10 cellular contexts compared by ENCODE assay signal in genomic region chr19:3335431-3336350, GRCh38. TPM values are rescaled to one million over a fixed set of nuclear protein-coding genes. Genes with fewer than 3 reads are reported as not detected.
A peak's percentile ranks its signal among the peaks of the same experiment; 100 is the strongest.
DNase-seq lines count a peak whose midpoint lies in the region; ATAC-seq, FAIRE-seq and TF ChIP-seq lines count a peak whose summit lies in the region.
"Had no signal": no experiment of that assay in that cellular context is flagged by ENCODE, and none has a peak within 500 bp of the region (broad histone marks: within the 10 kb centered on the region; RNA-seq: fewer than 3 reads in every experiment).

No MANE protein-coding gene starts in this region.

- no peaks in the 10 kb centered on the region for H4K20me1 ChIP-seq in smooth muscle cell (ENCODE audit: low read depth)

- H3K9me3 Mint-ChIP-seq in T-helper 2 cell treated with Interferon-gamma antibody and Interleukin-4, amounts not matched to agents 5 μg/mL and 100 μg/mL, for 36 hours = no peaks in the 10 kb centered on the region

- no peak overlapping the region for H3K27ac ChIP-seq in smooth muscle cell (ENCODE audit: low read depth)
- no peak overlapping the region for H3K27ac ChIP-seq in effector memory CD4-positive, alpha-beta T cell (ENCODE audit: insufficient read depth, low read length, poor library complexity, severe bottlenecking)

- H3K27me3 ChIP-seq in bronchial epithelial cell (ENCODE audit: control insufficient read depth, insufficient read depth, low read length) (no peaks in the 10 kb centered on the region), smooth muscle cell (ENCODE audit: low read depth) (peaks cover 12% of the 10 kb centered on the region)
- no peaks in the 10 kb centered on the region for H3K27me3 ChIP-seq in effector memory CD4-positive, alpha-beta T cell (replicated peaks; ENCODE audit: control insufficient read depth, insufficient read depth, low read length, poor library complexity, severe bottlenecking)

- no peaks in the 10 kb centered on the region for H3K27me3 Mint-ChIP-seq in T-helper 2 cell treated with Interferon-gamma antibody and Interleukin-4, amounts not matched to agents 5 μg/mL and 100 μg/mL, for 36 hours (ENCODE audit: low read depth)

- H3K36me3 Mint-ChIP-seq in T-helper 2 cell treated with Interferon-gamma antibody and Interleukin-4, amounts not matched to agents 5 μg/mL and 100 μg/mL, for 36 hours (ENCODE audit: low read depth) = no peaks in the 10 kb centered on the region
- H3K36me3 Mint-ChIP-seq: memory B cell had no signal

- H3K4me3 ChIP-seq in bronchial epithelial cell (ENCODE audit: low read depth, low read length) = no peak overlapping the region
- H3K4me3 ChIP-seq in smooth muscle cell = no peak overlapping the region
- H3K4me3 ChIP-seq in effector memory CD4-positive, alpha-beta T cell (ENCODE audit: insufficient read depth, low read depth, low read length, poor library complexity, severe bottlenecking) = no peak overlapping the region

- peak; percentile 47 for FAIRE-seq in bronchial epithelial cell (lab: Jason Lieb, UNC)

- no peaks in the 10 kb centered on the region for H3K79me2 ChIP-seq in smooth muscle cell (ENCODE audit: low read depth)

- DNase-seq in EL (peak; percentile 50), bronchial epithelial cell (ENCODE audit: low read depth) (no peak), left lobe of liver (ENCODE audit: low spot score) (peak; percentile 84), smooth muscle cell (lab: John Stamatoyannopoulos, UW; ENCODE audit: unreplicated experiment) (no peak), NCI-H510A (lab: John Stamatoyannopoulos, UW) (no peak)
- DNase-seq in T-helper 2 cell treated with Interferon-gamma antibody and Interleukin-4, amounts not matched to agents 5 μg/mL and 100 μg/mL, for 36 hours (ENCODE audit: low spot score) = no peak
- DNase-seq in stimulated activated naive CD8-positive, alpha-beta T cell treated with anti-CD3 and anti-CD28 coated beads, Interleukin-15, Interleukin-2, amounts not matched to agents 100 U/mL and 50 U/mL, for 24 hours = no peak
- no peak for DNase-seq in effector memory CD4-positive, alpha-beta T cell
- DNase-seq: NCI-H226 had no signal

- H3K36me3 ChIP-seq in bronchial epithelial cell (ENCODE audit: control insufficient read depth, insufficient read depth, low read length) (no peaks in the 10 kb centered on the region), smooth muscle cell (ENCODE audit: low read depth) (no peaks in the 10 kb centered on the region)
- H3K36me3 ChIP-seq in effector memory CD4-positive, alpha-beta T cell (ENCODE audit: control insufficient read depth, insufficient read depth, low read length) = no peaks in the 10 kb centered on the region

- H3K4me2 ChIP-seq in smooth muscle cell = peak overlapping the region; percentile 13

- no peaks in the 10 kb centered on the region for H3K4me1 ChIP-seq in smooth muscle cell (ENCODE audit: low read depth)
- peaks cover 6% of the 10 kb centered on the region for H3K4me1 ChIP-seq in effector memory CD4-positive, alpha-beta T cell (ENCODE audit: control insufficient read depth, insufficient read depth, low read length, poor library complexity, severe bottlenecking)

- H3K4me3 Mint-ChIP-seq in T-helper 2 cell treated with Interferon-gamma antibody and Interleukin-4, amounts not matched to agents 5 μg/mL and 100 μg/mL, for 36 hours = no peak overlapping the region
- H3K4me3 Mint-ChIP-seq: memory B cell had no signal

- H3K9ac ChIP-seq in smooth muscle cell (ENCODE audit: low read depth) = no peak overlapping the region

- H3K9me3 ChIP-seq in smooth muscle cell (replicated peaks; ENCODE audit: low read depth) = no peaks in the 10 kb centered on the region
- H3K9me3 ChIP-seq in effector memory CD4-positive, alpha-beta T cell (ENCODE audit: control insufficient read depth, low read length) = no peaks in the 10 kb centered on the region

- TF ChIP-seq CTCF in bronchial epithelial cell (IDR thresholded peaks at IDR 0.05; ENCODE audit: insufficient read depth, low read length, severe bottlenecking) (no peak), smooth muscle cell (IDR thresholded peaks at IDR 0.05; ENCODE audit: borderline replicate concordance, insufficient read depth, poor library complexity, severe bottlenecking) (no peak)

- H3K4me1 Mint-ChIP-seq in T-helper 2 cell treated with Interferon-gamma antibody and Interleukin-4, amounts not matched to agents 5 μg/mL and 100 μg/mL, for 36 hours (ENCODE audit: low read depth) = peaks cover 5% of the 10 kb centered on the region

- ATAC-seq in left lobe of liver = peak; percentile 59
- ATAC-seq in stimulated activated naive CD8-positive, alpha-beta T cell treated with anti-CD3 and anti-CD28 coated beads, Interleukin-15, Interleukin-2, amounts not matched to agents 100 U/mL and 50 U/mL, for 24 hours = no peak

- H3K27ac Mint-ChIP-seq in T-helper 2 cell treated with Interferon-gamma antibody and Interleukin-4, amounts not matched to agents 5 μg/mL and 100 μg/mL, for 36 hours = no peak overlapping the region
- H3K27ac Mint-ChIP-seq: memory B cell had no signal

- H3F3A ChIP-seq in smooth muscle cell (ENCODE audit: low read depth) = no peaks in the 10 kb centered on the region

- WGBS in smooth muscle cell (ENCODE audit: low lambda C conversion rate) = 78% methylated on average over 15 of the region's 15 CpGs

- H2AFZ ChIP-seq in smooth muscle cell (ENCODE audit: low read depth) = no peak overlapping the region

RNA-seq across cellular contexts. Expression of gene NFIC, which starts 30.7 kb away (rescaled TPM):
- total RNA-seq in bronchial epithelial cell = 17.6 and 22.0 TPM in 2 replicates
- 203 TPM for total RNA-seq in left lobe of liver
- total RNA-seq in smooth muscle cell = 7.9 and 8.6 TPM in 2 replicates
- polyA plus RNA-seq in smooth muscle cell = 33.2 and 36.2 TPM in 2 replicates

Comparison
In these comparisons a context has a peak if more than half of its experiments do, and no peak if none do; other contexts are left out.
1. DNase-seq: peak in EL (single experiment) and left lobe of liver (single experiment); none in bronchial epithelial cell (single experiment), smooth muscle cell (single experiment), T-helper 2 cell treated with Interferon-gamma antibody and Interleukin-4, amounts not matched to agents 5 μg/mL and 100 μg/mL, for 36 hours (single experiment), NCI-H510A (single experiment), stimulated activated naive CD8-positive, alpha-beta T cell treated with anti-CD3 and anti-CD28 coated beads, Interleukin-15, Interleukin-2, amounts not matched to agents 100 U/mL and 50 U/mL, for 24 hours (single experiment) and effector memory CD4-positive, alpha-beta T cell (0 of 3).